In genomic region chr5:113538313-113538712, GRCh38 we compare ENCODE assay signal across 1 cellular context.
TF ChIP-seq lines count a peak whose summit lies in the region.

No MANE protein-coding gene starts in this region.

TF ChIP-seq in K562, 482 proteins besides CTCF, POLR2A, EP300 and RAD21:
- TF ChIP-seq SAFB (IDR thresholded peaks at IDR 0.05; ENCODE audit: borderline replicate concordance, low read depth, low read length): no peak
- TF ChIP-seq ZNF668 (CRISPR knock-in tag; IDR thresholded peaks at IDR 0.05): no peak
- no peak for TF ChIP-seq TGIF2 (CRISPR knock-in tag; IDR thresholded peaks at IDR 0.05)
- TF ChIP-seq NELFE (IDR thresholded peaks at IDR 0.05; ENCODE audit: insufficient read depth, insufficient read length): no peak
- no peak for TF ChIP-seq MED1 (CRISPR knock-in tag; IDR thresholded peaks at IDR 0.05; ENCODE audit: borderline replicate concordance)
- no peak for TF ChIP-seq ZEB2 (IDR thresholded peaks at IDR 0.05)
- no peak for TF ChIP-seq ID3 (CRISPR knock-in tag; IDR thresholded peaks at IDR 0.05)
- TF ChIP-seq ID3 (tag; IDR thresholded peaks at IDR 0.05): no peak
- no peak for TF ChIP-seq RNF219 (CRISPR knock-in tag; IDR thresholded peaks at IDR 0.05)
- TF ChIP-seq MITF (IDR thresholded peaks at IDR 0.05): no peak
- TF ChIP-seq ETS2 (tag; IDR thresholded peaks at IDR 0.05; ENCODE audit: borderline replicate concordance, poor library complexity, severe bottlenecking): no peak
- no peak for TF ChIP-seq SIN3A (IDR thresholded peaks at IDR 0.05; ENCODE audit: borderline replicate concordance in 2 of 2, control insufficient read depth in 1 of 2, low read depth in 2 of 2, low read length in 2 of 2)
- TF ChIP-seq RAD51 (IDR thresholded peaks at IDR 0.05; ENCODE audit: borderline replicate concordance, low read depth): no peak
- TF ChIP-seq TAF9B (IDR thresholded peaks at IDR 0.05; ENCODE audit: partially characterized antibody): no peak
- no peak for TF ChIP-seq MLX (CRISPR knock-in tag; conservative IDR thresholded peaks at IDR 0.05)
- TF ChIP-seq ZNF165 (CRISPR knock-in tag; IDR thresholded peaks at IDR 0.05; ENCODE audit: borderline replicate concordance): no peak
- TF ChIP-seq RFX7 (CRISPR knock-in tag; IDR thresholded peaks at IDR 0.05): no peak
- no peak for TF ChIP-seq TARDBP (IDR thresholded peaks at IDR 0.05)
- no peak for TF ChIP-seq MIER1 (IDR thresholded peaks at IDR 0.05; ENCODE audit: low read depth)
